8 cellular contexts compared by ENCODE assay signal in the genomic region with DNA sequence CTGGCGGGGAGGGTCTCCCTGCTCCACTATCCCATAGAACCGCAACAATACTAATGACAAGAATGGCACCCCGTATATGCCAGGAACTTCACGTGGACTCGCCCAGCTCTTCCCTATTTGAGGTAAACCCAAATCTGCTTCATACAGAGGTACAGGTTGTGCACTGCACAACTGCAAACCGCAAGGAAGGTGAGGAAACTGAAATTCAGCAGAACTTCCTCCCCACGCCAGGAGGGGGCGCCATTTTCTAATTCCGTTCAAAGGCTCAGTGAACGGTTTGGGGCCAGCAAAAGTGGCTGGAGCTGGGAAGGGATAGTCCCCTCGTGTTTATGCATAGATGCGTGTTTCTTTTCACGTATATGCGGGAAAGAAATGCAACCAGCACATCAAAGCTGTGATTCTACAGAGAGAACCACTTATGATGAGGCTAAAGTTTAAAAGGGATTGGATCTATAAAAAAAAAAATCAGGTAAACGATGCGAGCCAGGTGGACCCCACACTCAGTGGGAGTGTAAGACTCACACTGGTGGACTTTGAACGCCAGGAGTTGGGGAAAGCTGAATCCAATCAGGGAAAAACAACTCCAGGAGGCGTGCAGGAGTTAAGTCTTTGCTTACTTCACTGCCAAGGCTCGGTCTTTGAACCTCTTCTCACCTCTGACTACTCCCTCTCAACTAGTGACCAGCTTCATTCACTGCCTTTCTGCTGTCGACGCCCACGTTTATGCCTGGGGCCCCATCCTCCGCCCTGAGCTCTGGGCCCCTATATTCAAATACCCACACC. TPM values are rescaled to one million over a fixed set of nuclear protein-coding genes. Genes with fewer than 3 reads are reported as not detected.
DNase-seq lines count a peak whose midpoint lies in the region; ATAC-seq and TF ChIP-seq lines count a peak whose summit lies in the region.

No MANE protein-coding gene starts in this region.

- no peak for ATAC-seq in HG03139 (IDR thresholded peaks at IDR 0.05; ENCODE audit: unreplicated experiment)

- peaks cover 0 to 37% of the 10 kb centered on the region in 2 donors for H3K27me3 ChIP-seq in Peyer's patch
- peaks cover 86% of the 10 kb centered on the region for H3K27me3 ChIP-seq in transverse colon

- H3K9me3 ChIP-seq in Peyer's patch = no peaks in the 10 kb centered on the region
- H3K9me3 ChIP-seq in transverse colon = no peaks in the 10 kb centered on the region

- intact Hi-C loops in transverse colon (cut with DNase I; ENCODE audit: low total_unique reads) = no loop called here

- H3K4me3 ChIP-seq in Peyer's patch (no peak overlapping the region), transverse colon (no peak overlapping the region)

- H3K27ac ChIP-seq in Peyer's patch (no peak overlapping the region), transverse colon (no peak overlapping the region)

- in situ Hi-C loops in ACHN (cut with HindIII; ENCODE audit: low pct_ligation_motif_present, low pct_unique_long_range_greater_than_20kb, low sequenced_read_pairs) = no loop called here
- in situ Hi-C loops in transverse colon (cut with MboI; ENCODE audit: low pct_ligation_motif_present in 1 of 4, low pct_unique_long_range_greater_than_20kb in 1 of 4, low sequenced_read_pairs in 3 of 4) = no loop called here

- DNase-seq in ACHN (peak; percentile 37), Peyer's patch (peak in 1 of 3 donors; percentile 57), astrocyte of the hippocampus (ENCODE audit: low read depth, low spot score) (peak; percentile 14), lung microvascular endothelial cell (ENCODE audit: low read depth in 2 of 2) (peak; percentile 36 to 56), transverse colon (peak; percentile 21), NCI-H1092 treated with DMSO at 0.1 percent for 48 hours (lab: John Stamatoyannopoulos, UW) (no peak)

- H3K4me1 ChIP-seq in Peyer's patch (peaks cover 0 to 8% (median 0%) of the 10 kb centered on the region in 4 donors), transverse colon (peaks cover 0 to 9% (median 0%) of the 10 kb centered on the region in 4 donors)

- TF ChIP-seq POLR2A in Peyer's patch (IDR thresholded peaks at IDR 0.05) (no peak), transverse colon (IDR thresholded peaks at IDR 0.05) (no peak)

- H3K36me3 ChIP-seq in Peyer's patch (no peaks in the 10 kb centered on the region), transverse colon (no peaks in the 10 kb centered on the region)

- 39 to 41% methylated on average over 12 to 23 of the region's 23 CpGs for WGBS in transverse colon (ENCODE audit: low coverage in 1 of 2), 2 donors

- TF ChIP-seq CTCF in GM12874 (IDR thresholded peaks at IDR 0.05; ENCODE audit: insufficient read depth, low read depth, low read length) = peak; percentile 73
- TF ChIP-seq CTCF in Peyer's patch (IDR thresholded peaks at IDR 0.05) = peak; percentile 23 to 59 (median 54)
- TF ChIP-seq CTCF in transverse colon (IDR thresholded peaks at IDR 0.05) = peak; percentile 56 to 74 (median 59)

- no peak for TF ChIP-seq EP300 in transverse colon (IDR thresholded peaks at IDR 0.05; ENCODE audit: low read depth)

RNA-seq across cellular contexts. Expression of gene C19orf81, which starts 20.3 kb away (rescaled TPM):
- total RNA-seq in Peyer's patch (not detected), lung microvascular endothelial cell (0.65 TPM in 1 of 2 replicates, not detected in the other), transverse colon (not detected)

RNA-seq across cellular contexts. Expression of gene SYT3, which starts 29.8 kb away (rescaled TPM):
- total RNA-seq in Peyer's patch = 1 to 10 TPM in 1 of 4 donors, not detected in 3; 1.2 TPM
- under 0.01 TPM in 2 replicates for total RNA-seq in lung microvascular endothelial cell
- under 1 TPM in 1 of 4 donors, not detected in 3; 0.64 TPM for total RNA-seq in transverse colon

RNA-seq across cellular contexts. Expression of gene SHANK1, which starts 50.1 kb away (rescaled TPM):
- total RNA-seq in Peyer's patch = 1 to 10 TPM in 1 of 4 donors, under 1 TPM in 1, not detected in 2; 0.83 to 1.3 TPM
- 0.22 TPM in 1 of 2 replicates, not detected in the other for total RNA-seq in lung microvascular endothelial cell
- total RNA-seq in transverse colon = 1 to 10 TPM in 1 of 4 donors, not detected in 3; 2.2 TPM

RNA-seq across cellular contexts. Expression of gene CLEC11A, which starts 53.7 kb away (rescaled TPM):
- total RNA-seq in Peyer's patch (1 to 10 TPM in 3 of 4 donors, not detected in 1; 3.3 to 4.6 (median 4.0) TPM), lung microvascular endothelial cell (0.40 and 2.6 TPM in 2 replicates), transverse colon (10 to 100 TPM in 1 of 4 donors, 1 to 10 TPM in 3; 2.6 to 11.2 (median 5.1) TPM)
